In the genomic region with DNA sequence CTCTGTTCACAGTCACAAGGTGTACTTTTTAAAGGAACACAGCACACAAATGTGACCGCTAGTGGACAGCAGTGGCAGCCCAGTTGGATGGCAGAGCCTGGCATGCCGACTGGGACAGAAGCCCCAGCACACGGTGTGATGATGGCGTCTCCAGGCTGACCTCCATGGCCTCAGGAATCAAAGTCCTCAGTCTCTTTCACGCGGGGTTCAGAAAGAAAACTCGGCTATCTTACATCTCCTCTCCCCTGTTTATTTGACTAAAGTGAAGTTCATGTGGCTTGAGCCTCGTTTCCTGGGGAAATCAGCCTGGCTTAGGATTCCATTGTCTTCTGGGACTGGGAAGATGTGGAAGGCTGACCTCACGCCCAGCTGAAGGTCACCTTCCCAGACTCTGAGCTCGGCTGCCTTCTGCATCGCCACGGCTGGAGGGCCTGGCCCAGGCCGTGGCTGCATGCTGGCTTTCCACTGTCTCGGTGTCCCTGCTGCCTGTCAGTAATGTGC, we compare ENCODE assay signal across 12 cellular contexts. TPM values are rescaled to one million over a fixed set of nuclear protein-coding genes. Genes with fewer than 3 reads are reported as not detected.
A peak's percentile ranks its signal among the peaks of the same experiment; 100 is the strongest.
DNase-seq lines count a peak whose midpoint lies in the region; ATAC-seq, FAIRE-seq and TF ChIP-seq lines count a peak whose summit lies in the region.
"Had no signal": no experiment of that assay in that cellular context is flagged by ENCODE, and none has a peak within 500 bp of the region (broad histone marks: within the 10 kb centered on the region; RNA-seq: fewer than 3 reads in every experiment).

No MANE protein-coding gene starts in this region.

- H3K4me1 Mint-ChIP-seq in GM23338, result peaks cover 54% of the 10 kb centered on the region
- H3K4me1 Mint-ChIP-seq in activated T-helper 2 cell treated with anti-CD3 and anti-CD28 coated beads, Interferon-gamma antibody, Interleukin-2, Interleukin-4, amounts not matched to agents 10 μg/mL and 5 μg/mL and 100 μg/mL, durations not matched to agents 14 hours and 24 hours and 36 hours (ENCODE audit: low read depth), result no peaks in the 10 kb centered on the region
- H3K4me1 Mint-ChIP-seq in CD4-positive, alpha-beta T cell (ENCODE audit: low read depth), result no peaks in the 10 kb centered on the region
- H3K4me1 Mint-ChIP-seq: stimulated activated effector memory CD8-positive, alpha-beta T cell treated with anti-CD3 and anti-CD28 coated beads, Interleukin-12 subunit alpha, Interleukin-12 subunit beta, amount 100 ng/mL, for 72 hours had no signal

- H3K27me3 Mint-ChIP-seq in GM23338 (ENCODE audit: insufficient read depth, low read depth, poor library complexity), result peaks cover 10% of the 10 kb centered on the region
- H3K27me3 Mint-ChIP-seq in activated T-helper 2 cell treated with anti-CD3 and anti-CD28 coated beads, Interferon-gamma antibody, Interleukin-2, Interleukin-4, amounts not matched to agents 10 μg/mL and 5 μg/mL and 100 μg/mL, durations not matched to agents 14 hours and 24 hours and 36 hours (ENCODE audit: low read depth), result peaks cover 7% of the 10 kb centered on the region
- no peaks in the 10 kb centered on the region for H3K27me3 Mint-ChIP-seq in CD4-positive, alpha-beta T cell

- no peak overlapping the region for H3K27ac ChIP-seq in GM23338 (ENCODE audit: low read depth)
- peak overlapping the region; percentile 84 for H3K27ac ChIP-seq in cingulate gyrus (ENCODE audit: low read depth, low read length)
- H3K27ac ChIP-seq in sigmoid colon, result peak overlapping the region; percentile 63 to 82 (median 72)
- H3K27ac ChIP-seq in CD4-positive, alpha-beta T cell (ENCODE audit: low read depth, low read length), result no peak overlapping the region

- no peak for TF ChIP-seq CTCF in GM23338 (conservative IDR thresholded peaks at IDR 0.05; ENCODE audit: low read depth in 2 of 2)
- TF ChIP-seq CTCF in sigmoid colon (IDR thresholded peaks at IDR 0.05), result no peak
- TF ChIP-seq CTCF in CD4-positive, alpha-beta T cell (IDR thresholded peaks at IDR 0.05), result no peak

- no peak for FAIRE-seq in GM12892 (lab: Jason Lieb, UNC)
- FAIRE-seq: bronchial epithelial cell had no signal

- no peaks in the 10 kb centered on the region for H3K9me2 ChIP-seq in GM23338 (ENCODE audit: insufficient read depth)

- no peaks in the 10 kb centered on the region for H3F3A ChIP-seq in GM23338 (replicated peaks; ENCODE audit: low read depth)

- H3K36me3 ChIP-seq in GM23338 (ENCODE audit: insufficient read depth) (no peaks in the 10 kb centered on the region), sigmoid colon (no peaks in the 10 kb centered on the region)
- H3K36me3 ChIP-seq: spleen had no signal

- H3K4me3 Mint-ChIP-seq in GM23338, result no peak overlapping the region
- no peak overlapping the region for H3K4me3 Mint-ChIP-seq in activated T-helper 2 cell treated with anti-CD3 and anti-CD28 coated beads, Interferon-gamma antibody, Interleukin-2, Interleukin-4, amounts not matched to agents 10 μg/mL and 5 μg/mL and 100 μg/mL, durations not matched to agents 14 hours and 24 hours and 36 hours (ENCODE audit: low read depth)
- no peak overlapping the region for H3K4me3 Mint-ChIP-seq in CD4-positive, alpha-beta T cell
- H3K4me3 Mint-ChIP-seq: stimulated activated effector memory CD8-positive, alpha-beta T cell treated with anti-CD3 and anti-CD28 coated beads, Interleukin-12 subunit alpha, Interleukin-12 subunit beta, amount 100 ng/mL, for 72 hours had no signal

- no peaks in the 10 kb centered on the region for H3K9me3 Mint-ChIP-seq in GM23338
- H3K9me3 Mint-ChIP-seq in activated T-helper 2 cell treated with anti-CD3 and anti-CD28 coated beads, Interferon-gamma antibody, Interleukin-2, Interleukin-4, amounts not matched to agents 10 μg/mL and 5 μg/mL and 100 μg/mL, durations not matched to agents 14 hours and 24 hours and 36 hours, result no peaks in the 10 kb centered on the region
- no peaks in the 10 kb centered on the region for H3K9me3 Mint-ChIP-seq in CD4-positive, alpha-beta T cell
- H3K9me3 Mint-ChIP-seq: stimulated activated effector memory CD8-positive, alpha-beta T cell treated with anti-CD3 and anti-CD28 coated beads, Interleukin-12 subunit alpha, Interleukin-12 subunit beta, amount 100 ng/mL, for 72 hours had no signal

- H3K27ac Mint-ChIP-seq in GM23338, result peak overlapping the region; percentile 81
- H3K27ac Mint-ChIP-seq in activated T-helper 2 cell treated with anti-CD3 and anti-CD28 coated beads, Interferon-gamma antibody, Interleukin-2, Interleukin-4, amounts not matched to agents 10 μg/mL and 5 μg/mL and 100 μg/mL, durations not matched to agents 14 hours and 24 hours and 36 hours, result no peak overlapping the region
- H3K27ac Mint-ChIP-seq in CD4-positive, alpha-beta T cell, result no peak overlapping the region
- H3K27ac Mint-ChIP-seq: stimulated activated effector memory CD8-positive, alpha-beta T cell treated with anti-CD3 and anti-CD28 coated beads, Interleukin-12 subunit alpha, Interleukin-12 subunit beta, amount 100 ng/mL, for 72 hours had no signal

- WGBS in sigmoid colon, 2 donors, result 84 to 89% methylated on average over 14 of the region's 14 CpGs

- no peak overlapping the region for H3K4me3 ChIP-seq in GM23338
- H3K4me3 ChIP-seq in sigmoid colon, result peak overlapping the region in 1 of 4 donors; percentile 21
- H3K4me3 ChIP-seq: spleen had no signal

- DNase-seq in GM23338 (ENCODE audit: low spot score) (no peak), left kidney (ENCODE audit: low read depth, low spot score) (peak; percentile 49), sigmoid colon (no peak), GM12892 (ENCODE audit: insufficient read length) (no peak)
- DNase-seq in activated T-helper 2 cell treated with anti-CD3 and anti-CD28 coated beads, Interferon-gamma antibody, Interleukin-2, Interleukin-4, amounts not matched to agents 10 μg/mL and 5 μg/mL and 100 μg/mL, durations not matched to agents 14 hours and 24 hours and 36 hours (ENCODE audit: low spot score), result no peak
- DNase-seq in CD4-positive, alpha-beta T cell, result no peak
- DNase-seq: NCI-H2171, spleen had no signal

- H3K4me2 ChIP-seq in GM23338, result no peak overlapping the region

- peak; percentile 9; the same call in 1 of the 3 replicates for ATAC-seq in GM23338
- no peak for ATAC-seq in GM19035 (IDR thresholded peaks at IDR 0.05; ENCODE audit: unreplicated experiment)
- no peak for ATAC-seq in CD4-positive, alpha-beta T cell (ENCODE audit: poor library complexity)
- ATAC-seq: stimulated activated effector memory CD8-positive, alpha-beta T cell treated with anti-CD3 and anti-CD28 coated beads, Interleukin-12 subunit alpha, Interleukin-12 subunit beta, amount 100 ng/mL, for 72 hours had no signal

- H3K36me3 Mint-ChIP-seq in GM23338 (ENCODE audit: low read depth), result no peaks in the 10 kb centered on the region
- no peaks in the 10 kb centered on the region for H3K36me3 Mint-ChIP-seq in activated T-helper 2 cell treated with anti-CD3 and anti-CD28 coated beads, Interferon-gamma antibody, Interleukin-2, Interleukin-4, amounts not matched to agents 10 μg/mL and 5 μg/mL and 100 μg/mL, durations not matched to agents 14 hours and 24 hours and 36 hours (ENCODE audit: low read depth)
- H3K36me3 Mint-ChIP-seq in CD4-positive, alpha-beta T cell (ENCODE audit: low read depth), result no peaks in the 10 kb centered on the region
- H3K36me3 Mint-ChIP-seq: stimulated activated effector memory CD8-positive, alpha-beta T cell treated with anti-CD3 and anti-CD28 coated beads, Interleukin-12 subunit alpha, Interleukin-12 subunit beta, amount 100 ng/mL, for 72 hours had no signal

- peaks cover 14% of the 10 kb centered on the region for H3K4me1 ChIP-seq in GM23338 (ENCODE audit: insufficient read depth)
- peaks cover 0 to 80% (median 68%) of the 10 kb centered on the region in 4 donors for H3K4me1 ChIP-seq in sigmoid colon

- CTCF ChIA-PET in CD4-positive, alpha-beta T cell (lab: Charles Lee), result no interaction called here

- TF ChIP-seq POLR2A in sigmoid colon (IDR thresholded peaks at IDR 0.05) (no peak), GM12892 (IDR thresholded peaks at IDR 0.05; ENCODE audit: low read depth, low read length) (no peak)

- no peaks in the 10 kb centered on the region for H3K9me3 ChIP-seq in sigmoid colon
- H3K9me3 ChIP-seq in CD4-positive, alpha-beta T cell (ENCODE audit: control insufficient read depth, low read length), result no peaks in the 10 kb centered on the region
- H3K9me3 ChIP-seq: spleen had no signal

- intact Hi-C loops in sigmoid colon (cut with DNase I), result loop anchor here (5.0 kb wide), 1 partner anchor 55 kb away; the partner anchor contains the start of gene ASAP2
- intact Hi-C loops in activated T-helper 2 cell treated with anti-CD3 and anti-CD28 coated beads, Interferon-gamma antibody, Interleukin-2, Interleukin-4, amounts not matched to agents 10 μg/mL and 5 μg/mL and 100 μg/mL, durations not matched to agents 14 hours and 24 hours and 36 hours (cut with micrococcal nuclease), result no loop called here
- intact Hi-C loops in CD4-positive, alpha-beta T cell (cut with DNase I, micrococcal nuclease), result no loop called here

- H3K27me3 ChIP-seq in GM23338 (ENCODE audit: insufficient read depth) (no peaks in the 10 kb centered on the region), sigmoid colon (no peaks in the 10 kb centered on the region)
- no peaks in the 10 kb centered on the region for H3K27me3 ChIP-seq in CD4-positive, alpha-beta T cell (ENCODE audit: control insufficient read depth, insufficient read depth, low read length)

- POLR2A ChIA-PET in CD4-positive, alpha-beta T cell (lab: Charles Lee), result no interaction called here

- TF ChIP-seq EP300 in sigmoid colon (IDR thresholded peaks at IDR 0.05), result no peak

- H2AFZ ChIP-seq in GM23338, result no peak overlapping the region

- H4K20me1 ChIP-seq in GM23338 (replicated peaks; ENCODE audit: insufficient read depth), result peaks cover 6% of the 10 kb centered on the region; the same call in 1 of the 2 replicates

- peaks cover 59% of the 10 kb centered on the region for H3K79me2 ChIP-seq in GM23338 (replicated peaks; ENCODE audit: insufficient read depth)

RNA-seq across cellular contexts. Expression of gene ASAP2, which starts 56.1 kb away (rescaled TPM):
- 15.6 and 16.5 TPM in 2 replicates for total RNA-seq in GM23338 (2014; rRNA removed; shearing (Covaris generic))
- polyA plus RNA-seq in GM23338 (2016; fragmentation: Nextera tagmentation; extraction: Ambion mirVana) (2.6 and 3.2 TPM in 2 replicates), sigmoid colon (10 to 100 TPM; 15.1 to 31.7 (median 25.8) TPM)
- 10 to 100 TPM; 22.1 to 56.5 (median 26.5) TPM for total RNA-seq in sigmoid colon
- polyA plus RNA-seq in GM12892 (2012; ENCODE audit: missing spikeins), result not detected
- total RNA-seq in activated T-helper 2 cell treated with anti-CD3 and anti-CD28 coated beads, Interferon-gamma antibody, Interleukin-2, Interleukin-4, amounts not matched to agents 10 μg/mL and 5 μg/mL and 100 μg/mL, durations not matched to agents 14 hours and 24 hours and 36 hours, result 0.74 and 0.96 TPM in 2 replicates
- under 1 TPM in 1 of 2 experiments, not detected in 1; 0.16 TPM for total RNA-seq in CD4-positive, alpha-beta T cell

Comparison
In these comparisons a context has a peak if more than half of its experiments do, and no peak if none do; other contexts are left out.
1. H3K27ac ChIP-seq: peak in cingulate gyrus (single experiment) and sigmoid colon (4 of 4); none in GM23338 (single experiment) and CD4-positive, alpha-beta T cell (single experiment).